In genomic region chr10:33120275-33120674, GRCh38 we compare ENCODE assay signal across 21 cellular contexts.
A peak's percentile ranks its signal among the peaks of the same experiment; 100 is the strongest.
DNase-seq lines count a peak whose midpoint lies in the region; ATAC-seq and TF ChIP-seq lines count a peak whose summit lies in the region.
"Had no signal": no experiment of that assay in that cellular context is flagged by ENCODE, and none has a peak within 500 bp of the region (broad histone marks: within the 10 kb centered on the region; RNA-seq: fewer than 3 reads in every experiment).

No MANE protein-coding gene starts in this region.

- peak overlapping the region; percentile 76 to 98 (median 93) for H3K27ac Mint-ChIP-seq in CD4-positive, alpha-beta memory T cell
- H3K27ac Mint-ChIP-seq in activated T-helper 17 cell treated with anti-CD3 and anti-CD28 coated beads, Interleukin-2, amount 50 U/mL, for 72 hours = peak overlapping the region; percentile 97
- H3K27ac Mint-ChIP-seq in natural killer cell = peak overlapping the region; percentile 74 to 93
- H3K27ac Mint-ChIP-seq: activated B cell treated with CpG ODN at 0.5 μM for 24 hours, nephron progenitor cell had no signal

- ATAC-seq in GM18909 (IDR thresholded peaks at IDR 0.05; ENCODE audit: poor library complexity, unreplicated experiment) = peak; percentile 18
- ATAC-seq in activated T-helper 17 cell treated with anti-CD3 and anti-CD28 coated beads, Interleukin-2, amount 50 U/mL, for 72 hours (replicated peaks) = peak; percentile 20
- ATAC-seq in natural killer cell = peak in 2 of 3 donors; percentile 19 to 38
- no peak for ATAC-seq in GM21528 (IDR thresholded peaks at IDR 0.05; ENCODE audit: low FRiP score, unreplicated experiment)
- ATAC-seq: SK-N-SH treated with all-trans-retinoic acid at 6 μM for 48 hours had no signal

- no peak for TF ChIP-seq CTCF in natural killer cell (IDR thresholded peaks at IDR 0.05)

- DNase-seq in CD4-positive, alpha-beta memory T cell = no peak
- DNase-seq in natural killer cell = no peak
- no peak for DNase-seq in DMS153 treated with DMSO at 0.1 percent for 48 hours (lab: John Stamatoyannopoulos, UW; ENCODE audit: unreplicated experiment)
- no peak for DNase-seq in DMS153 (lab: John Stamatoyannopoulos, UW)
- DNase-seq: activated B cell treated with CpG ODN at 0.5 μM for 24 hours; activated CD8-positive, alpha-beta memory T cell treated with anti-CD3 and anti-CD28 coated beads, Interleukin-2, amount 50 U/mL, for 48 hours; brain microvascular endothelial cell; colonic mucosa; NCI-H1436; NCI-H510A treated with DMSO at 0.1 percent for 48 hours; nephron progenitor cell; posterior cingulate gyrus; sigmoid colon; stimulated activated naive CD4-positive, alpha-beta T cell; T1000 had no signal

- peak overlapping the region in 1 of 2 donors; percentile 12 for H3K4me3 ChIP-seq in CD4-positive, alpha-beta memory T cell (ENCODE audit: low read length in 2 of 2)
- H3K4me3 ChIP-seq: colonic mucosa, sigmoid colon, tibial nerve had no signal

- POLR2A ChIA-PET in CD4-positive, alpha-beta memory T cell (lab: Charles Lee; ENCODE audit: partially characterized antibody) = interaction anchor here (1.0 to 51.2 kb wide), 5 partner anchors 1 to 110 kb away, joined by 3 to 2213 read pairs (median 5); no protein-coding TSS in a partner anchor

- CTCF ChIA-PET in CD4-positive, alpha-beta memory T cell (lab: Charles Lee; ENCODE audit: partially characterized antibody) = interaction anchor here (0.7 to 16.9 kb wide), 8 partner anchors 8 to 111 kb away, joined by 3 to 346 read pairs (median 7); no protein-coding TSS in a partner anchor

- no peaks in the 10 kb centered on the region for H3K9me3 ChIP-seq in CD4-positive, alpha-beta memory T cell (ENCODE audit: control insufficient read depth in 1 of 2, low read length in 2 of 2)
- H3K9me3 ChIP-seq: colonic mucosa, sigmoid colon, tibial nerve had no signal

- peaks cover 75 to 100% (median 88%) of the 10 kb centered on the region in 4 donors for H3K4me1 Mint-ChIP-seq in CD4-positive, alpha-beta memory T cell
- H3K4me1 Mint-ChIP-seq in activated T-helper 17 cell treated with anti-CD3 and anti-CD28 coated beads, Interleukin-2, amount 50 U/mL, for 72 hours = peaks cover 76% of the 10 kb centered on the region
- H3K4me1 Mint-ChIP-seq in natural killer cell = peaks cover 65% of the 10 kb centered on the region in 2 donors

- H3K36me3 ChIP-seq in CD4-positive, alpha-beta memory T cell (ENCODE audit: insufficient read depth, low read length) = no peaks in the 10 kb centered on the region
- H3K36me3 ChIP-seq: brain microvascular endothelial cell, colonic mucosa, sigmoid colon, tibial nerve had no signal

- H3K4me3 Mint-ChIP-seq in CD4-positive, alpha-beta memory T cell = peak overlapping the region in 3 of 8 donors; percentile 42 to 68 (median 61)
- H3K4me3 Mint-ChIP-seq in activated T-helper 17 cell treated with anti-CD3 and anti-CD28 coated beads, Interleukin-2, amount 50 U/mL, for 72 hours = peak overlapping the region; percentile 29
- peak overlapping the region; percentile 25 for H3K4me3 Mint-ChIP-seq in natural killer cell
- H3K4me3 Mint-ChIP-seq: activated B cell treated with CpG ODN at 0.5 μM for 24 hours, nephron progenitor cell had no signal

- peak overlapping the region; percentile 45 for H3K27ac ChIP-seq in CD4-positive, alpha-beta memory T cell (ENCODE audit: low read depth, low read length)
- H3K27ac ChIP-seq: brain microvascular endothelial cell, colonic mucosa, RWPE1, sigmoid colon, tibial nerve had no signal

- no peaks in the 10 kb centered on the region for H3K27me3 Mint-ChIP-seq in CD4-positive, alpha-beta memory T cell
- no peaks in the 10 kb centered on the region for H3K27me3 Mint-ChIP-seq in activated T-helper 17 cell treated with anti-CD3 and anti-CD28 coated beads, Interleukin-2, amount 50 U/mL, for 72 hours
- no peaks in the 10 kb centered on the region for H3K27me3 Mint-ChIP-seq in natural killer cell (ENCODE audit: low read depth in 2 of 2)
- H3K27me3 Mint-ChIP-seq: activated B cell treated with CpG ODN at 0.5 μM for 24 hours had no signal

- intact Hi-C loops in CD4-positive, alpha-beta memory T cell (cut with micrococcal nuclease) = no loop called here
- intact Hi-C loops in natural killer cell (cut with micrococcal nuclease) = no loop called here

- H3K4me1 ChIP-seq in CD4-positive, alpha-beta memory T cell (ENCODE audit: insufficient read depth, low read length) = peaks cover 100% of the 10 kb centered on the region
- H3K4me1 ChIP-seq: colonic mucosa had no signal

- H3K36me3 Mint-ChIP-seq in CD4-positive, alpha-beta memory T cell = peaks cover 0 to 4% of the 10 kb centered on the region in 2 donors
- H3K36me3 Mint-ChIP-seq in activated T-helper 17 cell treated with anti-CD3 and anti-CD28 coated beads, Interleukin-2, amount 50 U/mL, for 72 hours (ENCODE audit: low read depth) = peaks cover 16% of the 10 kb centered on the region
- H3K36me3 Mint-ChIP-seq in natural killer cell = no peaks in the 10 kb centered on the region

- H3K9me3 Mint-ChIP-seq in CD4-positive, alpha-beta memory T cell = peaks cover 0 to 3% (median 0%) of the 10 kb centered on the region in 8 donors
- no peaks in the 10 kb centered on the region for H3K9me3 Mint-ChIP-seq in activated T-helper 17 cell treated with anti-CD3 and anti-CD28 coated beads, Interleukin-2, amount 50 U/mL, for 72 hours
- no peaks in the 10 kb centered on the region for H3K9me3 Mint-ChIP-seq in natural killer cell
- H3K9me3 Mint-ChIP-seq: activated B cell treated with CpG ODN at 0.5 μM for 24 hours, nephron progenitor cell had no signal

- H3K27me3 ChIP-seq in CD4-positive, alpha-beta memory T cell (ENCODE audit: insufficient read depth, low read length) = no peaks in the 10 kb centered on the region
- H3K27me3 ChIP-seq: brain microvascular endothelial cell, colonic mucosa, sigmoid colon, tibial nerve had no signal
